10 cellular contexts compared by ENCODE assay signal in the genomic region with DNA sequence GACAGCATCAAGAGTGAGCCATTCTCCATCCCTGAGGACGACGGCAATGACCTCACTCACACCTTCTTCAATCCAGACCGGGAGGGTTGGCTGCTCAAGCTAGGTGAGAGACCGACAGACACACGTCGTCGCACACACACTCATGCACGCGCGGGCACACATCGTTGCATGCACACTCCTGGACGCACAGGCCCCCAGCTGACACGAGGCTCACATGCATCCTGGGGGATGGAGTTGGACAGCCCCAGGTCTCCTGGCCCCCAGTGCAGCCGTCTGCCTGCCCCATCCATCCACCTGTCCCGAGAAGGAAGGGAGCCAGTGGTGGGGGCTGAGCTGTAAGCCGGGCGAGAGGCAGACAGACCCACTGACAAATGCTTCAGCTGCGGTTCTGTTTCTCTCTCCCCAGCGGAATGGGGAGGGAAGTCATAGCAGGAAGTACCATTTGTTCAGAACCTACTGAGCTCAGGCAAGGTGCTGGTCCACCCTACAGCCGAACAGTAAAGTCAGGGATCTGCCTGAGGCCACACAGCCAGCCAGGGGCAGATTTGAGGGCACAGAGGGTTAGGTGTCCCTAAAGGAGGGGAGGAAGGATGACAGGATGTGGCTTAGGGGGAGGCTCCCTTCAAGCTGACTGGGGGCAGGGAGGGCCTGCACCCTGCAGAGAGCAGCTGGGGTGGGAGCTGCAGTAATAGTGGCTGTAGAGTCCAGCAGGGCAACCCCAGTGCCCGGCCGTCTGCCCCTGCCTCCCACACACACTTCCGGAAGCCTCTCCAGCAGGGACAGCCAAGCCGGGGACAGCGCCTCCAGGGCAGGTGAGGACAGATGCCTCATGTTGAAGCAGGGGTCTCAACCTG. TPM values are rescaled to one million over a fixed set of nuclear protein-coding genes. Genes with fewer than 3 reads are reported as not detected.
DNase-seq lines count a peak whose midpoint lies in the region; ATAC-seq, FAIRE-seq and TF ChIP-seq lines count a peak whose summit lies in the region.
"Had no signal": no experiment of that assay in that cellular context is flagged by ENCODE, and none has a peak within 500 bp of the region (broad histone marks: within the 10 kb centered on the region; RNA-seq: fewer than 3 reads in every experiment).

No MANE protein-coding gene starts in this region.

- H3K4me3 ChIP-seq in NB4 (ENCODE audit: low read depth, low read length) (no peak overlapping the region), skin epidermis (no peak overlapping the region)
- H3K4me3 ChIP-seq: right atrium auricular region had no signal

- H3K36me3 Mint-ChIP-seq in activated T-helper 2 cell treated with anti-CD3 and anti-CD28 coated beads, Interferon-gamma antibody, Interleukin-2, Interleukin-4, amounts not matched to agents 10 μg/mL and 5 μg/mL and 100 μg/mL, durations not matched to agents 14 hours and 24 hours and 36 hours (ENCODE audit: low read depth): peaks cover 79% of the 10 kb centered on the region
- H3K36me3 Mint-ChIP-seq in nephron progenitor cell (ENCODE audit: low read depth): no peaks in the 10 kb centered on the region

- no peaks in the 10 kb centered on the region for H3K9me3 Mint-ChIP-seq in activated T-helper 2 cell treated with anti-CD3 and anti-CD28 coated beads, Interferon-gamma antibody, Interleukin-2, Interleukin-4, amounts not matched to agents 10 μg/mL and 5 μg/mL and 100 μg/mL, durations not matched to agents 14 hours and 24 hours and 36 hours
- no peaks in the 10 kb centered on the region for H3K9me3 Mint-ChIP-seq in nephron progenitor cell

- TF ChIP-seq POLR2A in NB4 (IDR thresholded peaks at IDR 0.05; ENCODE audit: extremely low read depth, insufficient read length): no peak

- H3K4me1 Mint-ChIP-seq in activated T-helper 2 cell treated with anti-CD3 and anti-CD28 coated beads, Interferon-gamma antibody, Interleukin-2, Interleukin-4, amounts not matched to agents 10 μg/mL and 5 μg/mL and 100 μg/mL, durations not matched to agents 14 hours and 24 hours and 36 hours (ENCODE audit: low read depth): peaks cover 78% of the 10 kb centered on the region
- H3K4me1 Mint-ChIP-seq in nephron progenitor cell: peaks cover 55% of the 10 kb centered on the region

- peak overlapping the region; percentile 78 for H3K4me3 Mint-ChIP-seq in activated T-helper 2 cell treated with anti-CD3 and anti-CD28 coated beads, Interferon-gamma antibody, Interleukin-2, Interleukin-4, amounts not matched to agents 10 μg/mL and 5 μg/mL and 100 μg/mL, durations not matched to agents 14 hours and 24 hours and 36 hours (ENCODE audit: low read depth)
- no peak overlapping the region for H3K4me3 Mint-ChIP-seq in nephron progenitor cell

- DNase-seq in GM18507 (ENCODE audit: extremely low spot score, insufficient read length, low read depth): peak; percentile 56
- peak; percentile 92 for DNase-seq in NB4 (ENCODE audit: low read depth)
- DNase-seq in activated T-helper 2 cell treated with anti-CD3 and anti-CD28 coated beads, Interferon-gamma antibody, Interleukin-2, Interleukin-4, amounts not matched to agents 10 μg/mL and 5 μg/mL and 100 μg/mL, durations not matched to agents 14 hours and 24 hours and 36 hours (ENCODE audit: low spot score): peak; percentile 57
- DNase-seq in NCI-H1436 treated with DMSO at 0.1 percent for 48 hours (lab: John Stamatoyannopoulos, UW): no peak
- DNase-seq in nephron progenitor cell: no peak

- FAIRE-seq in GM18507 (lab: Jason Lieb, UNC): peak; percentile 94
- FAIRE-seq: TTC549 had no signal

- no peaks in the 10 kb centered on the region for H3K27me3 Mint-ChIP-seq in activated T-helper 2 cell treated with anti-CD3 and anti-CD28 coated beads, Interferon-gamma antibody, Interleukin-2, Interleukin-4, amounts not matched to agents 10 μg/mL and 5 μg/mL and 100 μg/mL, durations not matched to agents 14 hours and 24 hours and 36 hours (ENCODE audit: low read depth)
- H3K27me3 Mint-ChIP-seq in nephron progenitor cell (ENCODE audit: low read depth, poor library complexity): peaks cover 15% of the 10 kb centered on the region

- ATAC-seq in GM18870 (IDR thresholded peaks at IDR 0.05; ENCODE audit: unreplicated experiment) (no peak), GM19467 (IDR thresholded peaks at IDR 0.05; ENCODE audit: unreplicated experiment) (no peak)

- intact Hi-C loops in activated T-helper 2 cell treated with anti-CD3 and anti-CD28 coated beads, Interferon-gamma antibody, Interleukin-2, Interleukin-4, amounts not matched to agents 10 μg/mL and 5 μg/mL and 100 μg/mL, durations not matched to agents 14 hours and 24 hours and 36 hours (cut with micrococcal nuclease): no loop called here

- peak overlapping the region in 14 of 21 experiments; percentile 14 to 91 (median 66) for H3K27ac ChIP-seq in skin epidermis
- H3K27ac ChIP-seq: right atrium auricular region had no signal

- no peak for TF ChIP-seq CTCF in NB4 (IDR thresholded peaks at IDR 0.05; ENCODE audit: low read depth, low read length)
- TF ChIP-seq CTCF in nephron progenitor cell (IDR thresholded peaks at IDR 0.05): no peak

- peak overlapping the region; percentile 80 for H3K27ac Mint-ChIP-seq in activated T-helper 2 cell treated with anti-CD3 and anti-CD28 coated beads, Interferon-gamma antibody, Interleukin-2, Interleukin-4, amounts not matched to agents 10 μg/mL and 5 μg/mL and 100 μg/mL, durations not matched to agents 14 hours and 24 hours and 36 hours
- H3K27ac Mint-ChIP-seq in nephron progenitor cell: no peak overlapping the region

RNA-seq across cellular contexts. Expression of a gene that starts 27.1 kb away (rescaled TPM):
- 45.9 and 49.8 TPM in 2 replicates for total RNA-seq in activated T-helper 2 cell treated with anti-CD3 and anti-CD28 coated beads, Interferon-gamma antibody, Interleukin-2, Interleukin-4, amounts not matched to agents 10 μg/mL and 5 μg/mL and 100 μg/mL, durations not matched to agents 14 hours and 24 hours and 36 hours

Comparison
In these comparisons a context has a peak if more than half of its experiments do, and no peak if none do; other contexts are left out.
1. DNase-seq: peak in GM18507 (single experiment), NB4 (single experiment) and activated T-helper 2 cell treated with anti-CD3 and anti-CD28 coated beads, Interferon-gamma antibody, Interleukin-2, Interleukin-4, amounts not matched to agents 10 μg/mL and 5 μg/mL and 100 μg/mL, durations not matched to agents 14 hours and 24 hours and 36 hours (single experiment); none in NCI-H1436 treated with DMSO at 0.1 percent for 48 hours (single experiment) and nephron progenitor cell (single experiment).